ENCODE assay signal across 12 cellular contexts in the genomic region with DNA sequence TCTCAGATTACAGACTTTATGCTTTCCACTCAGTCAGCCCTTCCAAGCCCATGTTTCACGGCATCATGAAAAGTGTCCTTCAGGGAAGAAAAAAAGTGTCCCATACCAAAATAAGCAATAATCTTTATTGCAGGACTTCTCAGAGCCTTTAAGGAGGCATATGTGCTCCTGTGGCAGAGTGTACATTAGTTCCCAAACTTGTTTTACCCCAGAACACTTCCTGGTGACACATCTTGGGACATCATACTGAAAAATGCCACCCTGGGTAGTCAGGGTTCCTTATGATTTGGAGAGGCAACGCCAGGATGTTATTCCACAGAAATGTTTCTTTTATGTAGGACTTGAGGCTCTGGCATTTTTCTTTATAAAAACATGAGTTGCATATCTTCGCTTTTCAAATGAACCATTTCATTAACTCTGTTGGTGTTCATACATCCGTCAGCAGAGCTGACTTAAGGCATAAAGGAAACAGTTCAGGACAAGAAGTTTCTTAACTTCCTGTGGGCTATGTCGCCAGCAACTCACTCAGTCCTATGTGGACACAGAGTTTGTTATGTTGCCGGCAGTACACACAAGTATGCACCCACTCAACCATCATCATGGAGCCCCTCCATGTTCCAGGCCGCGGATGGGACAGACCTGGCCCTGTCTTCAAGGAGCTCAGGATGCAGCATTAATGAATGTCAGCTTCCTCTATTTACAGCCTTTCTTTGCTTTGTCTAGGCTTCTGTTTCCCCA.
DNase-seq lines count a peak whose midpoint lies in the region; ATAC-seq, FAIRE-seq and TF ChIP-seq lines count a peak whose summit lies in the region.
"Had no signal": no experiment of that assay in that cellular context is flagged by ENCODE, and none has a peak within 500 bp of the region (broad histone marks: within the 10 kb centered on the region; RNA-seq: fewer than 3 reads in every experiment).

No MANE protein-coding gene starts in this region.

- no peaks in the 10 kb centered on the region for H3K9me3 ChIP-seq in esophagus muscularis mucosa

- DNase-seq in GM12892 (ENCODE audit: insufficient read length) (no peak), esophagus muscularis mucosa (ENCODE audit: extremely low spot score) (no peak), T-helper 1 cell (no peak), H4 (ENCODE audit: low spot score) (no peak)
- DNase-seq: activated CD4-positive, alpha-beta T cell treated with anti-CD3 and anti-CD28 coated beads, Interleukin-2, amount 50 U/mL, for 4 hours; NCI-H510A treated with DMSO at 0.1 percent for 48 hours; T-cell had no signal

- no peaks in the 10 kb centered on the region for H3K4me1 ChIP-seq in esophagus muscularis mucosa

- intact Hi-C loops in esophagus muscularis mucosa (cut with DNase I) = loop anchor here (10.0 kb wide), 1 partner anchor 1582 kb away; no protein-coding TSS in a partner anchor

- TF ChIP-seq EP300 in esophagus muscularis mucosa (IDR thresholded peaks at IDR 0.05) = no peak

- TF ChIP-seq POLR2A in GM12892 (IDR thresholded peaks at IDR 0.05; ENCODE audit: low read depth, low read length) (no peak), esophagus muscularis mucosa (IDR thresholded peaks at IDR 0.05; ENCODE audit: low read depth) (no peak), GM18505 (IDR thresholded peaks at IDR 0.05; ENCODE audit: borderline replicate concordance, extremely low read depth, insufficient read depth, insufficient read length) (no peak)

- H3K27me3 Mint-ChIP-seq in IgD-negative memory B cell = peaks cover 2% of the 10 kb centered on the region
- peaks cover 11% of the 10 kb centered on the region for H3K27me3 Mint-ChIP-seq in nephron (ENCODE audit: low read depth)

- 67% methylated on average over 8 of the region's 8 CpGs for WGBS in esophagus muscularis mucosa

- H3K9me3 Mint-ChIP-seq in IgD-negative memory B cell = no peaks in the 10 kb centered on the region
- no peaks in the 10 kb centered on the region for H3K9me3 Mint-ChIP-seq in nephron
- H3K9me3 Mint-ChIP-seq: activated naive CD4-positive, alpha-beta T cell treated with anti-CD3 and anti-CD28 coated beads, Interleukin-2, amount 50 U/mL, for 24 hours had no signal

- no peaks in the 10 kb centered on the region for H3K36me3 ChIP-seq in esophagus muscularis mucosa

- no peak for ATAC-seq in GM18505 (IDR thresholded peaks at IDR 0.05; ENCODE audit: unreplicated experiment)
- no peak for ATAC-seq in HG03097 (IDR thresholded peaks at IDR 0.05; ENCODE audit: low FRiP score, unreplicated experiment)
- ATAC-seq: T-cell had no signal

- H3K4me1 Mint-ChIP-seq in IgD-negative memory B cell = peaks cover 28 to 33% (median 28%) of the 10 kb centered on the region in 3 donors
- peaks cover 6% of the 10 kb centered on the region for H3K4me1 Mint-ChIP-seq in nephron

- H3K27ac Mint-ChIP-seq in IgD-negative memory B cell (peak overlapping the region; percentile 0 to 91 (median 86)), nephron (peak overlapping the region; percentile 26 to 93 (median 56))
- H3K27ac Mint-ChIP-seq: activated naive CD4-positive, alpha-beta T cell treated with anti-CD3 and anti-CD28 coated beads, Interleukin-2, amount 50 U/mL, for 24 hours; T-cell had no signal

- H3K27me3 ChIP-seq in esophagus muscularis mucosa = no peaks in the 10 kb centered on the region

- H3K36me3 Mint-ChIP-seq in IgD-negative memory B cell (no peaks in the 10 kb centered on the region), nephron (ENCODE audit: low read depth) (no peaks in the 10 kb centered on the region)
- H3K36me3 Mint-ChIP-seq: activated naive CD4-positive, alpha-beta T cell treated with anti-CD3 and anti-CD28 coated beads, Interleukin-2, amount 50 U/mL, for 24 hours; T-cell had no signal

- H3K4me3 Mint-ChIP-seq in IgD-negative memory B cell (peak overlapping the region in 3 of 4 donors; percentile 16 to 78 (median 28)), nephron (no peak overlapping the region)
- H3K4me3 Mint-ChIP-seq: activated naive CD4-positive, alpha-beta T cell treated with anti-CD3 and anti-CD28 coated beads, Interleukin-2, amount 50 U/mL, for 24 hours had no signal

- peak overlapping the region in 3 of 4 donors; percentile 20 to 40 (median 26) for H3K27ac ChIP-seq in esophagus muscularis mucosa (replicated peaks in 1 of 4)

- peak; percentile 17 for FAIRE-seq in GM12892 (lab: Jason Lieb, UNC)

- H3K4me3 ChIP-seq in esophagus muscularis mucosa = no peak overlapping the region

- TF ChIP-seq CTCF in esophagus muscularis mucosa (IDR thresholded peaks at IDR 0.05) = no peak
- no peak for TF ChIP-seq CTCF in nephron (IDR thresholded peaks at IDR 0.05; ENCODE audit: unreplicated experiment in 3 of 3)

Comparison
In these comparisons a context has a peak if more than half of its experiments do, and no peak if none do; other contexts are left out.
1. H3K4me3 Mint-ChIP-seq: peak in IgD-negative memory B cell (3 of 4); none in nephron (0 of 3).